Comparison of ENCODE assay signal across 1 cellular context in genomic region chr3:41362638-41363559, GRCh38.
TF ChIP-seq lines count a peak whose summit lies in the region.

No MANE protein-coding gene starts in this region.

TF ChIP-seq in GM23338, 12 proteins besides CTCF, POLR2A, EP300 and RAD21:
- TF ChIP-seq ZNF331 (CRISPR knock-in tag; IDR thresholded peaks at IDR 0.05; ENCODE audit: low read depth) = no peak
- TF ChIP-seq JUNB (IDR thresholded peaks at IDR 0.05; ENCODE audit: unreplicated experiment) = no peak
- no peak for TF ChIP-seq EZH2 (IDR thresholded peaks at IDR 0.05; ENCODE audit: low read depth, unreplicated experiment)
- 0 out of 2 replicates have a peak, but pooled peaks have one; percentile 5 for TF ChIP-seq NANOG (IDR thresholded peaks at IDR 0.05; ENCODE audit: borderline replicate concordance)
- no peak for TF ChIP-seq REST (IDR thresholded peaks at IDR 0.05; ENCODE audit: unreplicated experiment)
- no peak for TF ChIP-seq POLR2AphosphoS5 (IDR thresholded peaks at IDR 0.05; ENCODE audit: low read depth)
- peak; percentile 84; the same call in 1 of the 2 replicates for TF ChIP-seq ZNF114 (CRISPR knock-in tag; IDR thresholded peaks at IDR 0.05)
- TF ChIP-seq ETS1 (IDR thresholded peaks at IDR 0.05) = no peak
- no peak for TF ChIP-seq EZH2phosphoT487 (IDR thresholded peaks at IDR 0.05; ENCODE audit: unreplicated experiment)
- TF ChIP-seq STAT1 (IDR thresholded peaks at IDR 0.05; ENCODE audit: unreplicated experiment) = no peak
- TF ChIP-seq CREB1 (CRISPR knock-in tag; IDR thresholded peaks at IDR 0.05; ENCODE audit: low read depth) = peak; percentile 8; the same call in 1 of the 2 replicates
- TF ChIP-seq, protein P1, sequence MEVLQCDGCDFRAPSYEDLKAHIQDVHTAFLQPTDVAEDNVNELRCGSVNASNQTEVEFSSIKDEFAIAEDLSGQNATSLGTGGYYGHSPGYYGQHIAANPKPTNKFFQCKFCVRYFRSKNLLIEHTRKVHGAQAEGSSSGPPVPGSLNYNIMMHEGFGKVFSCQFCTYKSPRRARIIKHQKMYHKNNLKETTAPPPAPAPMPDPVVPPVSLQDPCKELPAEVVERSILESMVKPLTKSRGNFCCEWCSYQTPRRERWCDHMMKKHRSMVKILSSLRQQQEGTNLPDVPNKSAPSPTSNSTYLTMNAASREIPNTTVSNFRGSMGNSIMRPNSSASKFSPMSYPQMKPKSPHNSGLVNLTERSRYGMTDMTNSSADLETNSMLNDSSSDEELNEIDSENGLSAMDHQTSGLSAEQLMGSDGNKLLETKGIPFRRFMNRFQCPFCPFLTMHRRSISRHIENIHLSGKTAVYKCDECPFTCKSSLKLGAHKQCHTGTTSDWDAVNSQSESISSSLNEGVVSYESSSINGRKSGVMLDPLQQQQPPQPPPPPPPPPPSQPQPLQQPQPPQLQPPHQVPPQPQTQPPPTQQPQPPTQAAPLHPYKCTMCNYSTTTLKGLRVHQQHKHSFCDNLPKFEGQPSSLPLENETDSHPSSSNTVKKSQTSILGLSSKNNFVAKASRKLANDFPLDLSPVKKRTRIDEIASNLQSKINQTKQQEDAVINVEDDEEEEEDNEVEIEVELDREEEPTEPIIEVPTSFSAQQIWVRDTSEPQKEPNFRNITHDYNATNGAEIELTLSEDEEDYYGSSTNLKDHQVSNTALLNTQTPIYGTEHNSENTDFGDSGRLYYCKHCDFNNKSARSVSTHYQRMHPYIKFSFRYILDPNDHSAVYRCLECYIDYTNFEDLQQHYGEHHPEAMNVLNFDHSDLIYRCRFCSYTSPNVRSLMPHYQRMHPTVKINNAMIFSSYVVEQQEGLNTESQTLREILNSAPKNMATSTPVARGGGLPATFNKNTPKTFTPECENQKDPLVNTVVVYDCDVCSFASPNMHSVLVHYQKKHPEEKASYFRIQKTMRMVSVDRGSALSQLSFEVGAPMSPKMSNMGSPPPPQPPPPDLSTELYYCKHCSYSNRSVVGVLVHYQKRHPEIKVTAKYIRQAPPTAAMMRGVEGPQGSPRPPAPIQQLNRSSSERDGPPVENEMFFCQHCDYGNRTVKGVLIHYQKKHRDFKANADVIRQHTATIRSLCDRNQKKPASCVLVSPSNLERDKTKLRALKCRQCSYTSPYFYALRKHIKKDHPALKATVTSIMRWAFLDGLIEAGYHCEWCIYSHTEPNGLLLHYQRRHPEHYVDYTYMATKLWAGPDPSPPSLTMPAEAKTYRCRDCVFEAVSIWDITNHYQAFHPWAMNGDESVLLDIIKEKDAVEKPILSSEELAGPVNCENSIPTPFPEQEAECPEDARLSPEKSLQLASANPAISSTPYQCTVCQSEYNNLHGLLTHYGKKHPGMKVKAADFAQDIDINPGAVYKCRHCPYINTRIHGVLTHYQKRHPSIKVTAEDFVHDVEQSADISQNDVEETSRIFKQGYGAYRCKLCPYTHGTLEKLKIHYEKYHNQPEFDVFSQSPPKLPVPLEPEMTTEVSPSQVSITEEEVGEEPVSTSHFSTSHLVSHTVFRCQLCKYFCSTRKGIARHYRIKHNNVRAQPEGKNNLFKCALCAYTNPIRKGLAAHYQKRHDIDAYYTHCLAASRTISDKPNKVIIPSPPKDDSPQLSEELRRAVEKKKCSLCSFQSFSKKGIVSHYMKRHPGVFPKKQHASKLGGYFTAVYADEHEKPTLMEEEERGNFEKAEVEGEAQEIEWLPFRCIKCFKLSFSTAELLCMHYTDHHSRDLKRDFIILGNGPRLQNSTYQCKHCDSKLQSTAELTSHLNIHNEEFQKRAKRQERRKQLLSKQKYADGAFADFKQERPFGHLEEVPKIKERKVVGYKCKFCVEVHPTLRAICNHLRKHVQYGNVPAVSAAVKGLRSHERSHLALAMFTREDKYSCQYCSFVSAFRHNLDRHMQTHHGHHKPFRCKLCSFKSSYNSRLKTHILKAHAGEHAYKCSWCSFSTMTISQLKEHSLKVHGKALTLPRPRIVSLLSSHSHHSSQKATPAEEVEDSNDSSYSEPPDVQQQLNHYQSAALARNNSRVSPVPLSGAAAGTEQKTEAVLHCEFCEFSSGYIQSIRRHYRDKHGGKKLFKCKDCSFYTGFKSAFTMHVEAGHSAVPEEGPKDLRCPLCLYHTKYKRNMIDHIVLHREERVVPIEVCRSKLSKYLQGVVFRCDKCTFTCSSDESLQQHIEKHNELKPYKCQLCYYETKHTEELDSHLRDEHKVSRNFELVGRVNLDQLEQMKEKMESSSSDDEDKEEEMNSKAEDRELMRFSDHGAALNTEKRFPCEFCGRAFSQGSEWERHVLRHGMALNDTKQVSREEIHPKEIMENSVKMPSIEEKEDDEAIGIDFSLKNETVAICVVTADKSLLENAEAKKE (CRISPR knock-in tag; IDR thresholded peaks at IDR 0.05) = peak; percentile 99
